Comparison of ENCODE assay signal across 1 cellular context in genomic region chr3:113746955-113747718, GRCh38.
A peak's percentile ranks its signal among the peaks of the same experiment; 100 is the strongest.
TF ChIP-seq lines count a peak whose summit lies in the region.

ATP6V1A (plus strand) TSS chr3:113747035; CDS start chr3:113778754, 31,719 bp downstream.

TF ChIP-seq in K562, 482 proteins besides CTCF, POLR2A, EP300 and RAD21 (continued from another document):
- TF ChIP-seq PBX2 (CRISPR knock-in tag; IDR thresholded peaks at IDR 0.05; ENCODE audit: low read depth) (no peak), PBX2 (tag; conservative IDR thresholded peaks at IDR 0.05; ENCODE audit: low read depth) (no peak), ZNF24 (IDR thresholded peaks at IDR 0.05) (no peak), SRSF9 (IDR thresholded peaks at IDR 0.05; ENCODE audit: borderline replicate concordance, low read depth, low read length) (no peak), NRF1 (conservative IDR thresholded peaks at IDR 0.05 in 1 of 2, IDR thresholded peaks at IDR 0.05 in 1 of 2) (no peak), ARNT (IDR thresholded peaks at IDR 0.05) (no peak), RBM39 (optimal IDR thresholded peaks at IDR 0.05; ENCODE audit: low read depth, low read length) (no peak), ZNF407 (IDR thresholded peaks at IDR 0.05; ENCODE audit: low read depth) (no peak), DMBX1 (CRISPR knock-in tag; IDR thresholded peaks at IDR 0.05; ENCODE audit: borderline replicate concordance) (no peak), CXXC5 (CRISPR knock-in tag; IDR thresholded peaks at IDR 0.05) (no peak), ZBTB11 (CRISPR knock-in tag; IDR thresholded peaks at IDR 0.05) (peak in 1 of 3 experiments; percentile 90; a peak in 1 of 6 replicates), ZNF232 (CRISPR knock-in tag; IDR thresholded peaks at IDR 0.05) (no peak)
